ENCODE assay signal across 8 cellular contexts in genomic region chr3:11591401-11592266, GRCh38. TPM values are rescaled to one million over a fixed set of nuclear protein-coding genes. Genes with fewer than 3 reads are reported as not detected.
A peak's percentile ranks its signal among the peaks of the same experiment; 100 is the strongest.
DNase-seq lines count a peak whose midpoint lies in the region; ATAC-seq, FAIRE-seq and TF ChIP-seq lines count a peak whose summit lies in the region.

No MANE protein-coding gene starts in this region.

- no peak overlapping the region for H3K4me3 ChIP-seq in osteoblast (ENCODE audit: insufficient read depth, low read length)

- H3K36me3 ChIP-seq in osteoblast (ENCODE audit: insufficient read depth, low read length) = peaks cover 35% of the 10 kb centered on the region

- TF ChIP-seq CTCF in osteoblast (IDR thresholded peaks at IDR 0.05; ENCODE audit: extremely low read depth, low read depth, low read length) = no peak

- peak overlapping the region; percentile 56 for H3K4me2 ChIP-seq in osteoblast (ENCODE audit: insufficient read depth, low read length)

- H4K20me1 ChIP-seq in osteoblast (ENCODE audit: insufficient read depth, low read length) = peaks cover 23% of the 10 kb centered on the region

- TF ChIP-seq POLR2A in GM12892 (IDR thresholded peaks at IDR 0.05; ENCODE audit: low read depth, low read length) = no peak

- peaks cover 93% of the 10 kb centered on the region for H3K79me2 ChIP-seq in osteoblast (ENCODE audit: insufficient read depth, low read length)

- no peaks in the 10 kb centered on the region for H3K9me3 ChIP-seq in osteoblast (ENCODE audit: low read depth, low read length)

- FAIRE-seq in GM12892 (lab: Jason Lieb, UNC) = no peak

- H3K4me1 ChIP-seq in osteoblast (ENCODE audit: insufficient read depth, low read length) = peaks cover 46% of the 10 kb centered on the region

- no peak overlapping the region for H2AFZ ChIP-seq in osteoblast (ENCODE audit: low read length)

- no peaks in the 10 kb centered on the region for H3K27me3 ChIP-seq in osteoblast (ENCODE audit: insufficient read depth, low read length)

- ATAC-seq in GM19455 (IDR thresholded peaks at IDR 0.05; ENCODE audit: unreplicated experiment) = no peak

- H3K27ac ChIP-seq in osteoblast (ENCODE audit: low read depth, low read length) = peak overlapping the region; percentile 90

- DNase-seq in ELF-1 (ENCODE audit: low read depth, low spot score) = peak; percentile 93
- DNase-seq in SW480 (ENCODE audit: low spot score) = peak; percentile 67
- peak; percentile 95 for DNase-seq in foreskin melanocyte
- DNase-seq in osteoblast (ENCODE audit: insufficient read length, low spot score, missing footprints) = no peak
- DNase-seq in GM12892 (ENCODE audit: insufficient read length) = no peak
- DNase-seq in GDM1 (lab: John Stamatoyannopoulos, UW) = no peak
- DNase-seq in AML-193 (lab: John Stamatoyannopoulos, UW) = no peak

RNA-seq across cellular contexts. Expression of gene VGLL4, which starts 52.1 kb away (rescaled TPM):
- total RNA-seq in osteoblast = 58.0 and 68.8 TPM in 2 replicates
- 36.5 TPM for polyA plus RNA-seq in GM12892 (2012; ENCODE audit: missing spikeins)

Comparison
In these comparisons a context has a peak if more than half of its experiments do, and no peak if none do; other contexts are left out.
1. DNase-seq: peak in ELF-1 (single experiment), SW480 (single experiment) and foreskin melanocyte (single experiment); none in osteoblast (single experiment), GM12892 (single experiment), GDM1 (single experiment) and AML-193 (0 of 2).